In the genomic region with DNA sequence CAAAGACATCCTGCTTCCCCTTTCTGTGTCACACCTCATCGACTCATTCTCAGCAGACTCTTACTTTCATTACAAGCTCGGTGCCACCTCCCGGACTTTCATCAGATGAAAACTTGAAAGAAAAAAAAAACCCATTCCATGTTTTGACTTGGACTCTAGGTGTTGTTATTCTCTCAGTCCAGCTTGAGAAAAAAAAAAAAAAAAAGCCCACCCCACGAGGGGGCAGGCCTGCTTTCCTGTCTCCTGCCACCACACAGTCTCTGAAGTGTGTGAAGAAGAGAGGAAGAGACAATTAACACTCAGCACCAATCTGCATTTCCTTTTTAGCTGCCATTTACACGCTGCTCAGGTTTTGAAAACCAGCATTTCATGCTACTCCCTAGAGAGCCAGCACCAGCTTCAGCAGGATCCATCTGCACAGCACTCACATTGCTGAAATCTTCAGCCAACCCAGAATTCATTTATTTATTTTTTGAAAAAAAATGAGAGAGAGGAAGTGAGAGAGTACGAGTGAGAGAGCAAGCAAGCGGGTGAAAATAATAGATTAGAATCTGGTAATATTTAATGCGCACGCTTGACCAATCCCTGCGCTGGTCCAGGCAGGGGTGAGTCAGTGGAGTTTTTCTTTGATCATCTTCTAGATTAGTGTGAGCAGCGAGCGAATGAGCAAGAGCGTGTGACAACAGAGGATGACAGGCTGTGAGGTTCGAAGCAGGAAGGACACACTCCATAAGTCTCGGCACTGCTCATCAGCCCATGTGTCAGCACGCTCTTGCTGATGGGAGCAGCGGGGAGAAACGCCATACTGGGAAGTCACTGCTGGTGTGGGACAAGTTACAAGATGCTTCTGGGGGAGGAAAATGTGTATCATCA, we compare ENCODE assay signal across 9 cellular contexts. TPM values are rescaled to one million over a fixed set of nuclear protein-coding genes. Genes with fewer than 3 reads are reported as not detected.
DNase-seq lines count a peak whose midpoint lies in the region; ATAC-seq, FAIRE-seq and TF ChIP-seq lines count a peak whose summit lies in the region.
"Had no signal": no experiment of that assay in that cellular context is flagged by ENCODE, and none has a peak within 500 bp of the region (broad histone marks: within the 10 kb centered on the region; RNA-seq: fewer than 3 reads in every experiment).

No MANE protein-coding gene starts in this region.

- H3K4me1 Mint-ChIP-seq in CD4-positive, alpha-beta T cell (ENCODE audit: low read depth), result no peaks in the 10 kb centered on the region
- peaks cover 3% of the 10 kb centered on the region for H3K4me1 Mint-ChIP-seq in astrocyte (ENCODE audit: low read depth, unreplicated experiment)

- intact Hi-C loops in CD4-positive, alpha-beta T cell (cut with DNase I, micrococcal nuclease), result loop anchor here (2.0 to 10.0 kb wide), 6 partner anchors 17 to 933 kb away; a partner anchor contains a TSS
- intact Hi-C loops in right lobe of liver (cut with DNase I), result no loop called here

- POLR2A ChIA-PET in CD4-positive, alpha-beta T cell (lab: Charles Lee), result interaction anchor here (0.6 to 3.5 kb wide), 38 partner anchors 9 to 1735 kb away, joined by 3 to 110 read pairs (median 6); a partner anchor contains a TSS

- CTCF ChIA-PET in CD4-positive, alpha-beta T cell (lab: Charles Lee), result interaction anchor here (0.6 to 3.6 kb wide), 21 partner anchors 8 to 699 kb away, joined by 3 to 28 read pairs (median 4); a partner anchor contains a TSS

- no peaks in the 10 kb centered on the region for H3K9me3 Mint-ChIP-seq in CD4-positive, alpha-beta T cell
- H3K9me3 Mint-ChIP-seq in astrocyte (ENCODE audit: unreplicated experiment), result no peaks in the 10 kb centered on the region

- no peak overlapping the region for H3K4me3 Mint-ChIP-seq in CD4-positive, alpha-beta T cell
- H3K4me3 Mint-ChIP-seq in astrocyte (ENCODE audit: unreplicated experiment), result no peak overlapping the region

- no peaks in the 10 kb centered on the region for H3K27me3 ChIP-seq in CD4-positive, alpha-beta T cell (ENCODE audit: control insufficient read depth, insufficient read depth, low read length)
- H3K27me3 ChIP-seq in astrocyte (ENCODE audit: insufficient read depth, low read length) (no peaks in the 10 kb centered on the region), right lobe of liver (no peaks in the 10 kb centered on the region)

- no peaks in the 10 kb centered on the region for H4K20me1 ChIP-seq in astrocyte (ENCODE audit: insufficient read depth, low read length)

- FAIRE-seq in astrocyte (lab: Jason Lieb, UNC), result peak; percentile 69

- H3K79me2 ChIP-seq in astrocyte (ENCODE audit: insufficient read depth, low read length), result no peaks in the 10 kb centered on the region

- no peak for TF ChIP-seq POLR2A in right lobe of liver (IDR thresholded peaks at IDR 0.05)

- no peaks in the 10 kb centered on the region for H3K27me3 Mint-ChIP-seq in CD4-positive, alpha-beta T cell
- peaks cover 3% of the 10 kb centered on the region for H3K27me3 Mint-ChIP-seq in astrocyte (ENCODE audit: low read depth, unreplicated experiment)

- no peaks in the 10 kb centered on the region for H3K9me3 ChIP-seq in CD4-positive, alpha-beta T cell (ENCODE audit: control insufficient read depth, low read length)
- H3K9me3 ChIP-seq in astrocyte (ENCODE audit: insufficient read depth, low read depth, low read length), result no peaks in the 10 kb centered on the region
- no peaks in the 10 kb centered on the region for H3K9me3 ChIP-seq in right lobe of liver

- ATAC-seq in CD4-positive, alpha-beta T cell (ENCODE audit: poor library complexity), result peak; percentile 51
- ATAC-seq in GM19395 (IDR thresholded peaks at IDR 0.05; ENCODE audit: unreplicated experiment) (peak; percentile 89), HG03457 (IDR thresholded peaks at IDR 0.05; ENCODE audit: unreplicated experiment) (peak; percentile 75), right lobe of liver (peak; percentile 38 to 64 (median 50))

- peaks cover 59% of the 10 kb centered on the region for H3K4me1 ChIP-seq in astrocyte (ENCODE audit: insufficient read depth, low read length)
- H3K4me1 ChIP-seq in right lobe of liver, result no peaks in the 10 kb centered on the region

- peak overlapping the region; percentile 85 for H3K4me2 ChIP-seq in astrocyte (ENCODE audit: low read length)

- H3K9ac ChIP-seq in astrocyte (ENCODE audit: low read length), result peak overlapping the region; percentile 73

- H3K27ac ChIP-seq in CD4-positive, alpha-beta T cell (ENCODE audit: low read depth, low read length), result peak overlapping the region; percentile 93
- H3K27ac ChIP-seq in astrocyte (ENCODE audit: low read depth, low read length) (peak overlapping the region; percentile 72), right lobe of liver (peak overlapping the region in 2 of 3 donors; percentile 4 to 18)
- H3K27ac ChIP-seq: VCaP had no signal

- H2AFZ ChIP-seq in astrocyte (ENCODE audit: low read depth, low read length), result peak overlapping the region; percentile 79

- DNase-seq in CD4-positive, alpha-beta T cell, result peak; percentile 53 to 67 (median 62)
- DNase-seq in SW480 (ENCODE audit: low spot score), result peak; percentile 73
- DNase-seq in astrocyte (ENCODE audit: low read depth), result peak; percentile 77
- DNase-seq in right lobe of liver, result no peak
- peak; percentile 53 to 69 for DNase-seq in stimulated activated CD8-positive, alpha-beta memory T cell treated with anti-CD3 and anti-CD28 coated beads, Interleukin-15, amount 100 ng/mL, for 4 hours (ENCODE audit: low read depth in 2 of 2)
- no peak for DNase-seq in midbrain (lab: John Stamatoyannopoulos, UW)

- peak; percentile 5 for TF ChIP-seq CTCF in CD4-positive, alpha-beta T cell (IDR thresholded peaks at IDR 0.05)
- TF ChIP-seq CTCF in astrocyte (IDR thresholded peaks at IDR 0.05; ENCODE audit: insufficient read depth, low read depth, low read length) (no peak), right lobe of liver (IDR thresholded peaks at IDR 0.05) (no peak)

- H3K36me3 Mint-ChIP-seq in CD4-positive, alpha-beta T cell (ENCODE audit: low read depth), result no peaks in the 10 kb centered on the region
- no peaks in the 10 kb centered on the region for H3K36me3 Mint-ChIP-seq in astrocyte (ENCODE audit: low read depth, unreplicated experiment)

- no peaks in the 10 kb centered on the region for H3K36me3 ChIP-seq in astrocyte (ENCODE audit: insufficient read depth, low read length)
- H3K36me3 ChIP-seq in right lobe of liver, result no peaks in the 10 kb centered on the region

- no peak overlapping the region for H3K27ac Mint-ChIP-seq in CD4-positive, alpha-beta T cell
- H3K27ac Mint-ChIP-seq in astrocyte (ENCODE audit: unreplicated experiment), result no peak overlapping the region

- WGBS in right lobe of liver (ENCODE audit: insufficient coverage, low coverage, low lambda C conversion rate, missing lambda C conversion rate), result 19% methylated on average over 18 of the region's 18 CpGs

- H3K4me3 ChIP-seq in astrocyte (ENCODE audit: insufficient read depth, low read depth, low read length), result peak overlapping the region; percentile 43
- no peak overlapping the region for H3K4me3 ChIP-seq in right lobe of liver

RNA-seq across cellular contexts. Expression of a gene that starts 23.5 kb away (rescaled TPM):
- under 1 TPM; 0.16 to 0.17 TPM for total RNA-seq in CD4-positive, alpha-beta T cell
- total RNA-seq in astrocyte, result not detected in 2 replicates
- not detected for total RNA-seq in right lobe of liver

RNA-seq across cellular contexts. Expression of a gene that starts 35.1 kb away (rescaled TPM):
- not detected for total RNA-seq in CD4-positive, alpha-beta T cell
- total RNA-seq in astrocyte (not detected in 2 replicates), right lobe of liver (not detected)

Comparison
In these comparisons a context has a peak if more than half of its experiments do, and no peak if none do; other contexts are left out.
1. DNase-seq: peak in CD4-positive, alpha-beta T cell (10 of 10), SW480 (single experiment), astrocyte (single experiment) and stimulated activated CD8-positive, alpha-beta memory T cell treated with anti-CD3 and anti-CD28 coated beads, Interleukin-15, amount 100 ng/mL, for 4 hours (2 of 2); none in right lobe of liver (0 of 3) and midbrain (single experiment).
2. H3K27ac ChIP-seq: peak in every context shown above with its lines; median percentile 93 in CD4-positive, alpha-beta T cell; 72 in astrocyte; 11 in right lobe of liver.
3. intact Hi-C loops: an anchor here in CD4-positive, alpha-beta T cell (2.0 to 10.0 kb wide); none called in right lobe of liver.
4. Peak in every context shown above with its lines, with median percentiles within 50 percentile points of each other: ATAC-seq.